15 cellular contexts compared by ENCODE assay signal in genomic region chr2:12738112-12738485, GRCh38. TPM values are rescaled to one million over a fixed set of nuclear protein-coding genes. Genes with fewer than 3 reads are reported as not detected.
DNase-seq lines count a peak whose midpoint lies in the region; TF ChIP-seq lines count a peak whose summit lies in the region.
"Had no signal": no experiment of that assay in that cellular context is flagged by ENCODE, and none has a peak within 500 bp of the region (broad histone marks: within the 10 kb centered on the region; RNA-seq: fewer than 3 reads in every experiment).

No MANE protein-coding gene starts in this region.

- no peak for TF ChIP-seq CTCF in ascending aorta (IDR thresholded peaks at IDR 0.05)

- no peak overlapping the region for H3K4me3 ChIP-seq in ascending aorta
- H3K4me3 ChIP-seq in effector memory CD4-positive, alpha-beta T cell (ENCODE audit: insufficient read depth, low read depth, low read length, poor library complexity, severe bottlenecking) = no peak overlapping the region
- H3K4me3 ChIP-seq: vagina had no signal

- intact Hi-C loops in ascending aorta (cut with DNase I) = no loop called here

- peak overlapping the region; percentile 16 to 36 for H3K27ac ChIP-seq in ascending aorta
- H3K27ac ChIP-seq in effector memory CD4-positive, alpha-beta T cell (ENCODE audit: insufficient read depth, low read length, poor library complexity, severe bottlenecking) = no peak overlapping the region
- H3K27ac ChIP-seq: C4-2B, vagina had no signal

- peaks cover 0 to 9% of the 10 kb centered on the region in 2 donors for H3K4me1 ChIP-seq in ascending aorta
- peaks cover 17% of the 10 kb centered on the region for H3K4me1 ChIP-seq in effector memory CD4-positive, alpha-beta T cell (ENCODE audit: control insufficient read depth, insufficient read depth, low read length, poor library complexity, severe bottlenecking)

- DNase-seq in HT1080 (ENCODE audit: low read depth) = peak; percentile 13
- no peak for DNase-seq in ascending aorta (ENCODE audit: low spot score in 2 of 2)
- DNase-seq in iris pigment epithelial cell (ENCODE audit: low read depth) = peak; percentile 87
- peak; percentile 59 for DNase-seq in stromal cell of bone marrow (ENCODE audit: low read depth)
- no peak for DNase-seq in NCI-H526 (lab: John Stamatoyannopoulos, UW)
- DNase-seq in SHP77 (lab: John Stamatoyannopoulos, UW) = no peak
- DNase-seq in effector memory CD4-positive, alpha-beta T cell = no peak
- DNase-seq: activated CD4-positive, alpha-beta T cell treated with anti-CD3 and anti-CD28 coated beads, Interleukin-2, amount 10 ng/mL, durations not matched to agents 7 days and 5 days; activated T-cell treated with anti-CD3 and anti-CD28 coated beads, Interleukin-2, amount 50 U/mL, for 24 hours; GOT3; islet precursor cell; NCI-H1436 treated with DMSO at 0.1 percent for 48 hours; NCI-H510A treated with DMSO at 0.1 percent for 48 hours had no signal

- peaks cover 40 to 74% of the 10 kb centered on the region in 2 donors for H3K36me3 ChIP-seq in ascending aorta
- H3K36me3 ChIP-seq in effector memory CD4-positive, alpha-beta T cell (ENCODE audit: control insufficient read depth, insufficient read depth, low read length) = peaks cover 64% of the 10 kb centered on the region

- no peaks in the 10 kb centered on the region for H3K9me3 ChIP-seq in ascending aorta
- H3K9me3 ChIP-seq in effector memory CD4-positive, alpha-beta T cell (ENCODE audit: control insufficient read depth, low read length) = no peaks in the 10 kb centered on the region
- H3K9me3 ChIP-seq: vagina had no signal

- H3K27me3 ChIP-seq in ascending aorta = no peaks in the 10 kb centered on the region
- H3K27me3 ChIP-seq in effector memory CD4-positive, alpha-beta T cell (replicated peaks; ENCODE audit: control insufficient read depth, insufficient read depth, low read length, poor library complexity, severe bottlenecking) = no peaks in the 10 kb centered on the region
- H3K27me3 ChIP-seq: vagina had no signal

RNA-seq across cellular contexts. Expression of gene TRIB2, which starts 21.4 kb away (rescaled TPM):
- total RNA-seq in HT1080 (2014; rRNA removed; shearing (Covaris generic)) = 15.1 and 16.6 TPM in 2 replicates
- polyA plus RNA-seq in HT1080 (2015; cell fraction: cytosol; rRNA removed) = 9.6 and 10.4 TPM in 2 replicates
- polyA plus RNA-seq in HT1080 (2015; cell fraction: nucleus; rRNA removed) = 23.5 and 33.0 TPM in 2 replicates
- total RNA-seq in ascending aorta = 55.6 TPM

Comparison
In these comparisons a context has a peak if more than half of its experiments do, and no peak if none do; other contexts are left out.
1. DNase-seq: peak in HT1080 (single experiment), iris pigment epithelial cell (single experiment) and stromal cell of bone marrow (single experiment); none in ascending aorta (0 of 2), NCI-H526 (0 of 2), SHP77 (0 of 2) and effector memory CD4-positive, alpha-beta T cell (0 of 3).